Comparison of ENCODE assay signal across 11 cellular contexts in genomic region chr2:38261569-38262513, GRCh38.
DNase-seq lines count a peak whose midpoint lies in the region; ATAC-seq and TF ChIP-seq lines count a peak whose summit lies in the region.
"Had no signal": no experiment of that assay in that cellular context is flagged by ENCODE, and none has a peak within 500 bp of the region (broad histone marks: within the 10 kb centered on the region; RNA-seq: fewer than 3 reads in every experiment).

No MANE protein-coding gene starts in this region.

- peaks cover 5% of the 10 kb centered on the region for H3K36me3 Mint-ChIP-seq in activated CD4-positive, alpha-beta T cell treated with anti-CD3 and anti-CD28 coated beads for 36 hours (ENCODE audit: low read depth)
- no peaks in the 10 kb centered on the region for H3K36me3 Mint-ChIP-seq in activated CD4-positive, alpha-beta T cell treated with anti-CD3 and anti-CD28 coated beads, Interleukin-2, amount 10 ng/mL, durations not matched to agents 7 days and 5 days (ENCODE audit: low read depth)
- no peaks in the 10 kb centered on the region for H3K36me3 Mint-ChIP-seq in brain

- H3K9me3 Mint-ChIP-seq in activated CD4-positive, alpha-beta T cell treated with anti-CD3 and anti-CD28 coated beads for 36 hours (ENCODE audit: low read depth), result peaks cover 11% of the 10 kb centered on the region
- H3K9me3 Mint-ChIP-seq in activated CD4-positive, alpha-beta T cell treated with anti-CD3 and anti-CD28 coated beads, Interleukin-2, amount 10 ng/mL, durations not matched to agents 7 days and 5 days, result peaks cover 3% of the 10 kb centered on the region
- H3K9me3 Mint-ChIP-seq in brain, result peaks cover 0 to 2% (median 2%) of the 10 kb centered on the region in 5 experiments

- TF ChIP-seq CTCF in brain (conservative IDR thresholded peaks at IDR 0.05), result no peak

- CTCF ChIA-PET in activated CD4-positive, alpha-beta T cell treated with anti-CD3 and anti-CD28 coated beads for 36 hours (lab: Charles Lee), result interaction anchor here (0.6 to 1.1 kb wide), 2 partner anchors 58 to 230 kb away, joined by 3 read pairs; no protein-coding TSS in a partner anchor
- CTCF ChIA-PET in activated CD4-positive, alpha-beta T cell treated with anti-CD3 and anti-CD28 coated beads, Interleukin-2, amount 10 ng/mL, durations not matched to agents 7 days and 5 days (lab: Charles Lee), result no interaction called here

- peaks cover 29% of the 10 kb centered on the region for H3K27me3 Mint-ChIP-seq in activated CD4-positive, alpha-beta T cell treated with anti-CD3 and anti-CD28 coated beads for 36 hours
- peaks cover 6% of the 10 kb centered on the region for H3K27me3 Mint-ChIP-seq in activated CD4-positive, alpha-beta T cell treated with anti-CD3 and anti-CD28 coated beads, Interleukin-2, amount 10 ng/mL, durations not matched to agents 7 days and 5 days
- H3K27me3 Mint-ChIP-seq in brain, result no peaks in the 10 kb centered on the region

- POLR2A ChIA-PET in activated CD4-positive, alpha-beta T cell treated with anti-CD3 and anti-CD28 coated beads for 36 hours (lab: Charles Lee), result interaction anchor here (0.6 kb wide), 1 partner anchor 504 kb away, joined by 6 read pairs; no protein-coding TSS in a partner anchor
- POLR2A ChIA-PET in activated CD4-positive, alpha-beta T cell treated with anti-CD3 and anti-CD28 coated beads, Interleukin-2, amount 10 ng/mL, durations not matched to agents 7 days and 5 days (lab: Charles Lee), result no interaction called here

- peaks cover 27% of the 10 kb centered on the region for H3K4me1 Mint-ChIP-seq in activated CD4-positive, alpha-beta T cell treated with anti-CD3 and anti-CD28 coated beads for 36 hours
- peaks cover 18% of the 10 kb centered on the region for H3K4me1 Mint-ChIP-seq in activated CD4-positive, alpha-beta T cell treated with anti-CD3 and anti-CD28 coated beads, Interleukin-2, amount 10 ng/mL, durations not matched to agents 7 days and 5 days
- peaks cover 24% of the 10 kb centered on the region for H3K4me1 Mint-ChIP-seq in brain

- peak overlapping the region; percentile 11 for H3K27ac Mint-ChIP-seq in activated CD4-positive, alpha-beta T cell treated with anti-CD3 and anti-CD28 coated beads for 36 hours
- H3K27ac Mint-ChIP-seq in activated CD4-positive, alpha-beta T cell treated with anti-CD3 and anti-CD28 coated beads, Interleukin-2, amount 10 ng/mL, durations not matched to agents 7 days and 5 days, result no peak overlapping the region
- peak overlapping the region in 3 of 5 experiments; percentile 42 to 84 (median 83) for H3K27ac Mint-ChIP-seq in brain
- H3K27ac Mint-ChIP-seq: T-helper 17 cell had no signal

- intact Hi-C loops in activated CD4-positive, alpha-beta T cell treated with anti-CD3 and anti-CD28 coated beads for 36 hours (cut with DNase I, micrococcal nuclease), result loop anchor here in 1 of 2 experiments (2.0 kb wide), 1 partner anchor 185 kb away; the partner anchor contains the start of gene CYP1B1
- intact Hi-C loops in posterior cingulate gyrus (cut with DNase I), result no loop called here

- H3K4me3 Mint-ChIP-seq in activated CD4-positive, alpha-beta T cell treated with anti-CD3 and anti-CD28 coated beads for 36 hours, result no peak overlapping the region
- no peak overlapping the region for H3K4me3 Mint-ChIP-seq in activated CD4-positive, alpha-beta T cell treated with anti-CD3 and anti-CD28 coated beads, Interleukin-2, amount 10 ng/mL, durations not matched to agents 7 days and 5 days
- peak overlapping the region in 1 of 5 experiments; percentile 15 for H3K4me3 Mint-ChIP-seq in brain

- peak; percentile 66 for DNase-seq in activated CD4-positive, alpha-beta T cell treated with anti-CD3 and anti-CD28 coated beads for 36 hours
- DNase-seq in activated CD4-positive, alpha-beta T cell treated with anti-CD3 and anti-CD28 coated beads, Interleukin-2, amount 10 ng/mL, durations not matched to agents 7 days and 5 days, result no peak
- peak; percentile 11 to 17 for DNase-seq in stimulated activated CD8-positive, alpha-beta memory T cell treated with anti-CD3 and anti-CD28 coated beads, Interleukin-15, amount 100 ng/mL, for 48 hours (ENCODE audit: low read depth in 2 of 2)
- DNase-seq in A172 (ENCODE audit: low spot score) (no peak), hypothalamus (lab: John Stamatoyannopoulos, UW) (no peak), posterior cingulate gyrus (no peak)
- DNase-seq: heart right ventricle, substantia nigra, T-helper 17 cell had no signal

- ATAC-seq in activated CD4-positive, alpha-beta T cell treated with anti-CD3 and anti-CD28 coated beads for 36 hours, result peak; percentile 93
- peak; percentile 56 for ATAC-seq in HG02852 (IDR thresholded peaks at IDR 0.05; ENCODE audit: unreplicated experiment)
- ATAC-seq: T-helper 17 cell had no signal

Comparison
In these comparisons a context has a peak if more than half of its experiments do, and no peak if none do; other contexts are left out.
1. DNase-seq: peak in activated CD4-positive, alpha-beta T cell treated with anti-CD3 and anti-CD28 coated beads for 36 hours (single experiment) and stimulated activated CD8-positive, alpha-beta memory T cell treated with anti-CD3 and anti-CD28 coated beads, Interleukin-15, amount 100 ng/mL, for 48 hours (2 of 2); none in activated CD4-positive, alpha-beta T cell treated with anti-CD3 and anti-CD28 coated beads, Interleukin-2, amount 10 ng/mL, durations not matched to agents 7 days and 5 days (single experiment), A172 (single experiment), hypothalamus (0 of 51) and posterior cingulate gyrus (0 of 10).